ENCODE assay signal across 12 cellular contexts in genomic region chr1:212037900-212038299, GRCh38. TPM values are rescaled to one million over a fixed set of nuclear protein-coding genes. Genes with fewer than 3 reads are reported as not detected.
DNase-seq lines count a peak whose midpoint lies in the region; ATAC-seq and TF ChIP-seq lines count a peak whose summit lies in the region.
"Had no signal": no experiment of that assay in that cellular context is flagged by ENCODE, and none has a peak within 500 bp of the region (broad histone marks: within the 10 kb centered on the region; RNA-seq: fewer than 3 reads in every experiment).

No MANE protein-coding gene starts in this region.

- no CpG with 5 or more reads among the region's 3 CpGs for WGBS in neuronal stem cell (ENCODE audit: extremely low coverage in 2 of 2, insufficient read length in 2 of 2, insufficient replicate concordance in 1 of 2), 2 donors

- H3K36me3 Mint-ChIP-seq in activated CD8-positive, alpha-beta memory T cell treated with anti-CD3 and anti-CD28 coated beads, Interleukin-2, amount 10 ng/mL, durations not matched to agents 7 days and 5 days = peaks cover 51% of the 10 kb centered on the region
- peaks cover 58% of the 10 kb centered on the region for H3K36me3 Mint-ChIP-seq in activated CD8-positive, alpha-beta T cell treated with anti-CD3 and anti-CD28 coated beads, Interleukin-2, amount 10 ng/mL, durations not matched to agents 7 days and 5 days (ENCODE audit: low read depth)

- peak overlapping the region; percentile 94 for H3K9ac ChIP-seq in Loucy (ENCODE audit: low read depth, low read length, poor library complexity, severe bottlenecking)
- peak overlapping the region; percentile 63 for H3K9ac ChIP-seq in neuronal stem cell (ENCODE audit: low read depth, low read length, poor library complexity)

- no peak overlapping the region for H3K18ac ChIP-seq in neuronal stem cell (ENCODE audit: low read length)

- TF ChIP-seq CTCF in Loucy (conservative IDR thresholded peaks at IDR 0.05; ENCODE audit: low read length) = no peak

- H3K79me2 ChIP-seq in Loucy (ENCODE audit: insufficient read depth, low read length) = peaks cover 92% of the 10 kb centered on the region

- H3K27me3 ChIP-seq in Loucy (ENCODE audit: insufficient read depth, low read length, poor library complexity, severe bottlenecking) = no peaks in the 10 kb centered on the region
- no peaks in the 10 kb centered on the region for H3K27me3 ChIP-seq in neuronal stem cell (ENCODE audit: control insufficient read depth in 3 of 3, insufficient read depth in 3 of 3, low read depth in 1 of 3, low read length in 3 of 3)
- H3K27me3 ChIP-seq: body of pancreas had no signal

- no peak overlapping the region for H2BK15ac ChIP-seq in neuronal stem cell (ENCODE audit: low read length)

- no peaks in the 10 kb centered on the region for H3K9me3 Mint-ChIP-seq in activated CD8-positive, alpha-beta memory T cell treated with anti-CD3 and anti-CD28 coated beads, Interleukin-2, amount 10 ng/mL, durations not matched to agents 7 days and 5 days (ENCODE audit: low read depth)
- H3K9me3 Mint-ChIP-seq in activated CD8-positive, alpha-beta T cell treated with anti-CD3 and anti-CD28 coated beads, Interleukin-2, amount 10 ng/mL, durations not matched to agents 7 days and 5 days (ENCODE audit: insufficient read depth) = no peaks in the 10 kb centered on the region

- POLR2A ChIA-PET in activated CD8-positive, alpha-beta T cell treated with anti-CD3 and anti-CD28 coated beads, Interleukin-2, amount 10 ng/mL, durations not matched to agents 7 days and 5 days (lab: Charles Lee) = interaction anchor here (0.5 to 0.7 kb wide), 2 partner anchors 11 to 357 kb away, joined by 3 read pairs; no protein-coding TSS in a partner anchor

- H3K4me2 ChIP-seq in Loucy (ENCODE audit: low read depth, low read length, poor library complexity, severe bottlenecking) (peak overlapping the region; percentile 84), neuronal stem cell (ENCODE audit: insufficient read depth, low read length, poor library complexity, severe bottlenecking) (no peak overlapping the region)

- H3K4ac ChIP-seq in neuronal stem cell (ENCODE audit: low read length) = no peak overlapping the region

- peak overlapping the region; percentile 62 for H3K27ac Mint-ChIP-seq in activated CD8-positive, alpha-beta memory T cell treated with anti-CD3 and anti-CD28 coated beads, Interleukin-2, amount 10 ng/mL, durations not matched to agents 7 days and 5 days
- H3K27ac Mint-ChIP-seq in activated CD8-positive, alpha-beta T cell treated with anti-CD3 and anti-CD28 coated beads, Interleukin-2, amount 10 ng/mL, durations not matched to agents 7 days and 5 days = no peak overlapping the region

- DNase-seq in activated CD8-positive, alpha-beta memory T cell treated with anti-CD3 and anti-CD28 coated beads, Interleukin-2, amount 10 ng/mL, durations not matched to agents 7 days and 5 days = peak; percentile 44
- DNase-seq in activated CD8-positive, alpha-beta memory T cell treated with anti-CD3 and anti-CD28 coated beads for 24 hours = no peak
- no peak for DNase-seq in activated CD8-positive, alpha-beta T cell treated with anti-CD3 and anti-CD28 coated beads, Interleukin-2, amount 10 ng/mL, durations not matched to agents 7 days and 5 days
- DNase-seq in neuronal stem cell (ENCODE audit: low spot score) = no peak
- no peak for DNase-seq in glomerular visceral epithelial cell (ENCODE audit: extremely low spot score)
- DNase-seq in DMS153 treated with DMSO at 0.1 percent for 48 hours (lab: John Stamatoyannopoulos, UW; ENCODE audit: unreplicated experiment) = no peak
- DNase-seq: activated CD4-positive, alpha-beta T cell treated with anti-CD3 and anti-CD28 coated beads for 4 hours; body of pancreas; NCI-H1092 treated with DMSO at 0.1 percent for 48 hours had no signal

- CTCF ChIA-PET in activated CD8-positive, alpha-beta memory T cell treated with anti-CD3 and anti-CD28 coated beads, Interleukin-2, amount 10 ng/mL, durations not matched to agents 7 days and 5 days (lab: Charles Lee) = interaction anchor here (0.9 to 2.5 kb wide), 8 partner anchors 9 to 420 kb away, joined by 3 to 8 read pairs (median 4); no protein-coding TSS in a partner anchor
- CTCF ChIA-PET in activated CD8-positive, alpha-beta T cell treated with anti-CD3 and anti-CD28 coated beads, Interleukin-2, amount 10 ng/mL, durations not matched to agents 7 days and 5 days (lab: Charles Lee) = interaction anchor here (0.9 to 6.4 kb wide), 6 partner anchors 10 to 419 kb away, joined by 3 to 114 read pairs (median 5); no protein-coding TSS in a partner anchor

- H3K23ac ChIP-seq in neuronal stem cell (ENCODE audit: low read depth, low read length, poor library complexity) = no peak overlapping the region

- no peak overlapping the region for H4K8ac ChIP-seq in neuronal stem cell (ENCODE audit: low read depth, low read length)

- no peak overlapping the region for H2AFZ ChIP-seq in Loucy (ENCODE audit: low read length)
- H2AFZ ChIP-seq in neuronal stem cell (ENCODE audit: low read length) = no peak overlapping the region

- H3K36me3 ChIP-seq in Loucy (ENCODE audit: insufficient read depth, low read length) (0 out of 2 replicates have a peak, but pooled peaks cover 2% of the 10 kb centered on the region), neuronal stem cell (replicated peaks in 1 of 2; ENCODE audit: control insufficient read depth in 2 of 2, insufficient read depth in 2 of 2, low read length in 2 of 2) (peaks cover 5 to 70% of the 10 kb centered on the region in 2 donors)

- H3K79me1 ChIP-seq in neuronal stem cell (ENCODE audit: low read depth, low read length) = no peaks in the 10 kb centered on the region

- H2BK5ac ChIP-seq in neuronal stem cell (ENCODE audit: low read length) = no peak overlapping the region

- peak overlapping the region; percentile 93 for H3K4me3 Mint-ChIP-seq in activated CD8-positive, alpha-beta memory T cell treated with anti-CD3 and anti-CD28 coated beads, Interleukin-2, amount 10 ng/mL, durations not matched to agents 7 days and 5 days
- peak overlapping the region; percentile 98 for H3K4me3 Mint-ChIP-seq in activated CD8-positive, alpha-beta T cell treated with anti-CD3 and anti-CD28 coated beads, Interleukin-2, amount 10 ng/mL, durations not matched to agents 7 days and 5 days

- ATAC-seq in activated CD8-positive, alpha-beta memory T cell treated with anti-CD3 and anti-CD28 coated beads, Interleukin-2, amount 10 ng/mL, durations not matched to agents 7 days and 5 days = no peak
- no peak for ATAC-seq in activated CD8-positive, alpha-beta T cell treated with anti-CD3 and anti-CD28 coated beads, Interleukin-2, amount 10 ng/mL, durations not matched to agents 7 days and 5 days
- no peak for ATAC-seq in GM18907 (IDR thresholded peaks at IDR 0.05; ENCODE audit: unreplicated experiment)
- ATAC-seq: body of pancreas had no signal

- H3F3A ChIP-seq in Loucy (ENCODE audit: low read depth) = no peaks in the 10 kb centered on the region

- H3K9me2 ChIP-seq in Loucy (replicated peaks; ENCODE audit: low read depth, low read length) = no peaks in the 10 kb centered on the region

- no peak overlapping the region for H2BK120ac ChIP-seq in neuronal stem cell (ENCODE audit: low read depth, low read length)

- peaks cover 75% of the 10 kb centered on the region for H4K20me1 ChIP-seq in Loucy (ENCODE audit: insufficient read depth, low read length, poor library complexity, severe bottlenecking)

- no peak overlapping the region for H4K91ac ChIP-seq in neuronal stem cell (ENCODE audit: low read depth, low read length, poor library complexity)

- H3K4me1 Mint-ChIP-seq in activated CD8-positive, alpha-beta memory T cell treated with anti-CD3 and anti-CD28 coated beads, Interleukin-2, amount 10 ng/mL, durations not matched to agents 7 days and 5 days = peaks cover 53% of the 10 kb centered on the region
- peaks cover 49% of the 10 kb centered on the region for H3K4me1 Mint-ChIP-seq in activated CD8-positive, alpha-beta T cell treated with anti-CD3 and anti-CD28 coated beads, Interleukin-2, amount 10 ng/mL, durations not matched to agents 7 days and 5 days (ENCODE audit: low read depth)

- H3K4me3 ChIP-seq in Loucy (ENCODE audit: low read length, poor library complexity, severe bottlenecking) (peak overlapping the region; percentile 99), neuronal stem cell (ENCODE audit: low read length in 2 of 2) (peak overlapping the region in 1 of 2 donors; percentile 61)
- H3K4me3 ChIP-seq: body of pancreas had no signal

- H2AK5ac ChIP-seq in neuronal stem cell (ENCODE audit: low read depth, low read length) = no peak overlapping the region

- H3K27me3 Mint-ChIP-seq in activated CD8-positive, alpha-beta memory T cell treated with anti-CD3 and anti-CD28 coated beads, Interleukin-2, amount 10 ng/mL, durations not matched to agents 7 days and 5 days = no peaks in the 10 kb centered on the region
- H3K27me3 Mint-ChIP-seq in activated CD8-positive, alpha-beta T cell treated with anti-CD3 and anti-CD28 coated beads, Interleukin-2, amount 10 ng/mL, durations not matched to agents 7 days and 5 days (ENCODE audit: low read depth) = no peaks in the 10 kb centered on the region

- no peak overlapping the region for H3K27ac ChIP-seq in neuronal stem cell (replicated peaks; ENCODE audit: low read length)
- H3K27ac ChIP-seq: body of pancreas, RWPE1 had no signal

- H2BK12ac ChIP-seq in neuronal stem cell (ENCODE audit: low read length) = no peak overlapping the region

- peaks cover 59% of the 10 kb centered on the region for H3K4me1 ChIP-seq in Loucy (ENCODE audit: insufficient read depth, low read length, poor library complexity, severe bottlenecking)
- peaks cover 4 to 5% of the 10 kb centered on the region in 2 donors for H3K4me1 ChIP-seq in neuronal stem cell (ENCODE audit: control insufficient read depth in 2 of 2, insufficient read depth in 1 of 2, low read depth in 1 of 2, low read length in 2 of 2)

- no peak overlapping the region for H3K14ac ChIP-seq in neuronal stem cell (ENCODE audit: low read length)

- H3K9me3 ChIP-seq in Loucy (ENCODE audit: insufficient read depth, low read depth, low read length) (no peaks in the 10 kb centered on the region), neuronal stem cell (replicated peaks in 1 of 2; ENCODE audit: control insufficient read depth in 2 of 2, insufficient read depth in 1 of 2, low read depth in 1 of 2, low read length in 2 of 2) (peaks cover 0 to 17% of the 10 kb centered on the region in 2 donors)
- H3K9me3 ChIP-seq: body of pancreas had no signal

RNA-seq across cellular contexts. Expression of gene DTL, which starts 2.4 kb away (rescaled TPM):
- total RNA-seq in activated CD8-positive, alpha-beta memory T cell treated with anti-CD3 and anti-CD28 coated beads, Interleukin-2, amount 10 ng/mL, durations not matched to agents 7 days and 5 days = 10 to 100 TPM; 86.2 to 97.2 TPM
- 10 to 100 TPM; 74.1 to 77.5 TPM for total RNA-seq in activated CD8-positive, alpha-beta T cell treated with anti-CD3 and anti-CD28 coated beads, Interleukin-2, amount 10 ng/mL, durations not matched to agents 7 days and 5 days
- polyA plus RNA-seq in neuronal stem cell (2013, experiment 1 of 2) = 33.3 TPM
- polyA plus RNA-seq in neuronal stem cell (2013, experiment 2 of 2) = 30.1 TPM

RNA-seq across cellular contexts. Expression of gene INTS7, which starts 2.5 kb away (rescaled TPM):
- 10 to 100 TPM; 31.7 to 32.8 TPM for total RNA-seq in activated CD8-positive, alpha-beta memory T cell treated with anti-CD3 and anti-CD28 coated beads, Interleukin-2, amount 10 ng/mL, durations not matched to agents 7 days and 5 days
- total RNA-seq in activated CD8-positive, alpha-beta T cell treated with anti-CD3 and anti-CD28 coated beads, Interleukin-2, amount 10 ng/mL, durations not matched to agents 7 days and 5 days = 10 to 100 TPM; 31.8 to 32.1 TPM
- 11.6 TPM for polyA plus RNA-seq in neuronal stem cell (2013, experiment 1 of 2)
- 12.0 TPM for polyA plus RNA-seq in neuronal stem cell (2013, experiment 2 of 2)
